ENCODE assay signal across 14 cellular contexts in the genomic region with DNA sequence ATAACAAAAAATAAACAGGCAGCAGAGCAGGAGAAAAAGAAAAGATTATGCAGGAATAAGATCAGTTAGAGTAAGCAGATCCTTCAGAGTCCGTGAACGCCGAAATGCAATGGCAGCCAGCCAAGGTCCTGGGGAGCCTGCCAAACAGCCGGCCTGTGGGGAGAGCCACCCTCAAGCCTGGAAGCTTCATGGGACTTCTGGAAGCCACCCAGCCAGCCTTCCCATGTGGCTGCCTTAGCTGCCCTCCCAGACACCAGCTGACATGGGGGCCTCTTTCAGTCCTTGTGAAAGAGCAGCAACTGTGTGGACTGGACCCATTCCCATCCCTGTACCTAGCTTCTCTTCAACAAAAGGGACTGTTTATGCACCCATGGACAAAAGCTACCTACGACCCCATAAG.
DNase-seq lines count a peak whose midpoint lies in the region; ATAC-seq, FAIRE-seq and TF ChIP-seq lines count a peak whose summit lies in the region.
"Had no signal": no experiment of that assay in that cellular context is flagged by ENCODE, and none has a peak within 500 bp of the region (broad histone marks: within the 10 kb centered on the region; RNA-seq: fewer than 3 reads in every experiment).

No MANE protein-coding gene starts in this region.

- no peaks in the 10 kb centered on the region for H4K20me1 ChIP-seq in GM23248 (ENCODE audit: insufficient read depth)

- no peak for FAIRE-seq in H54 (lab: Jason Lieb, UNC)
- FAIRE-seq: G401.6, H1 had no signal

- H3F3A ChIP-seq in GM23248 (ENCODE audit: insufficient read depth), result no peaks in the 10 kb centered on the region

- no peak overlapping the region for H3K27ac ChIP-seq in GM23248
- H3K27ac ChIP-seq: cardiac muscle cell, neural progenitor cell, suprapubic skin had no signal

- no peak overlapping the region for H3K27ac Mint-ChIP-seq in activated T-helper 17 cell treated with anti-CD3 and anti-CD28 coated beads, Interleukin-2, amount 50 U/mL, for 72 hours
- H3K27ac Mint-ChIP-seq: neural progenitor cell had no signal

- H3K4me1 ChIP-seq in GM23248 (ENCODE audit: insufficient read depth), result no peaks in the 10 kb centered on the region
- H3K4me1 ChIP-seq: neural progenitor cell had no signal

- DNase-seq in GM23248, result peak; percentile 35
- peak; percentile 48 for DNase-seq in amniotic epithelial cell (ENCODE audit: low read depth)
- peak; percentile 21 for DNase-seq in hepatic stellate cell (ENCODE audit: low spot score)
- DNase-seq in skeletal muscle cell (ENCODE audit: low read depth), result peak; percentile 45
- no peak for DNase-seq in H54 (ENCODE audit: insufficient read length, low spot score)
- DNase-seq: KG1 had no signal

- no peaks in the 10 kb centered on the region for H3K4me1 Mint-ChIP-seq in activated T-helper 17 cell treated with anti-CD3 and anti-CD28 coated beads, Interleukin-2, amount 50 U/mL, for 72 hours

- no peaks in the 10 kb centered on the region for H3K27me3 Mint-ChIP-seq in activated T-helper 17 cell treated with anti-CD3 and anti-CD28 coated beads, Interleukin-2, amount 50 U/mL, for 72 hours

- H3K9ac ChIP-seq in GM23248, result no peak overlapping the region
- H3K9ac ChIP-seq: neural progenitor cell had no signal

- H3K36me3 Mint-ChIP-seq in activated T-helper 17 cell treated with anti-CD3 and anti-CD28 coated beads, Interleukin-2, amount 50 U/mL, for 72 hours (ENCODE audit: low read depth), result no peaks in the 10 kb centered on the region

- 23% methylated on average over 5 of the region's 5 CpGs for WGBS in GM23248 (ENCODE audit: low coverage in 1 of 2, low lambda C conversion rate in 2 of 2, missing lambda C conversion rate in 2 of 2), 2 experiments

- no peak for ATAC-seq in activated T-helper 17 cell treated with anti-CD3 and anti-CD28 coated beads, Interleukin-2, amount 50 U/mL, for 72 hours (replicated peaks)
- no peak for ATAC-seq in GM19467 (IDR thresholded peaks at IDR 0.05; ENCODE audit: unreplicated experiment)
- no peak for ATAC-seq in GM21786 (IDR thresholded peaks at IDR 0.05; ENCODE audit: unreplicated experiment)

- H3K4me2 ChIP-seq in GM23248 (ENCODE audit: unreplicated experiment), result no peak overlapping the region
- H3K4me2 ChIP-seq: neural progenitor cell had no signal

- peaks cover 4% of the 10 kb centered on the region for H3K27me3 ChIP-seq in GM23248 (replicated peaks; ENCODE audit: insufficient read depth)
- H3K27me3 ChIP-seq: cardiac muscle cell, neural progenitor cell, suprapubic skin had no signal

- H3K4me3 ChIP-seq in GM23248 (no peak overlapping the region), skeletal muscle cell (ENCODE audit: low read depth, low read length) (no peak overlapping the region)
- H3K4me3 ChIP-seq: cardiac muscle cell, neural progenitor cell, suprapubic skin had no signal

- no peaks in the 10 kb centered on the region for H3K9me3 ChIP-seq in GM23248 (ENCODE audit: low read depth)
- H3K9me3 ChIP-seq: suprapubic skin had no signal

- no peak for TF ChIP-seq POLR2A in H54 (IDR thresholded peaks at IDR 0.05; ENCODE audit: low read depth, low read length)

- no peaks in the 10 kb centered on the region for H3K9me2 ChIP-seq in GM23248 (ENCODE audit: insufficient read depth)

- H3K9me3 Mint-ChIP-seq in activated T-helper 17 cell treated with anti-CD3 and anti-CD28 coated beads, Interleukin-2, amount 50 U/mL, for 72 hours, result no peaks in the 10 kb centered on the region
- H3K9me3 Mint-ChIP-seq: neural progenitor cell had no signal

- in situ Hi-C loops in GM23248 (cut with MboI), result no loop called here

- H3K36me3 ChIP-seq in GM23248 (ENCODE audit: low read depth), result no peaks in the 10 kb centered on the region
- H3K36me3 ChIP-seq: cardiac muscle cell, neural progenitor cell had no signal

- no peak overlapping the region for H2AFZ ChIP-seq in GM23248
- H2AFZ ChIP-seq: neural progenitor cell had no signal

- no peaks in the 10 kb centered on the region for H3K79me2 ChIP-seq in GM23248 (ENCODE audit: insufficient read depth)

- H3K4me3 Mint-ChIP-seq in activated T-helper 17 cell treated with anti-CD3 and anti-CD28 coated beads, Interleukin-2, amount 50 U/mL, for 72 hours, result no peak overlapping the region
- H3K4me3 Mint-ChIP-seq: neural progenitor cell had no signal
